Comparison of ENCODE assay signal across 8 cellular contexts in the genomic region with DNA sequence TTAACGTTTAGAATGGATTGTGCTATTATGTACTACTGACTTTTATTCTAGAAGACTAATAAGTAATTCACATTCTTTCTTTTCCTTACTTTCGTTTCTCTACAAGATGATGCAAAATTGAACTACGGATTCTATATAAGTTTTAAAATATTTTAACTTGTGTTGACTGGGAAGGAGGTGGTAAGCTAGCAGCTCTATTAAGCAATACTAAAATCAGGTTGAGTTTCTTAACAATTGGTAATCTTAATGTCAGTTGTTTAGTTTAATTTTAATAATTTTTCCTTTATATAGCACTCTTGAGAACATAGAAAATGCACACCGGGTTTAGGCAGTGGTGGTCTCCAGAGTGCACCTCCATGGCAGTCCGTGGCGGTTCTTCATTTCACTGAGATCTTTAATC. TPM values are rescaled to one million over a fixed set of nuclear protein-coding genes. Genes with fewer than 3 reads are reported as not detected.
DNase-seq lines count a peak whose midpoint lies in the region; ATAC-seq and TF ChIP-seq lines count a peak whose summit lies in the region.

No MANE protein-coding gene starts in this region.

- in situ Hi-C loops in astrocyte of the spinal cord (cut with HindIII; ENCODE audit: low sequenced_read_pairs) = no loop called here

- H4K91ac ChIP-seq in mesenchymal stem cell (ENCODE audit: low read length) = no peak overlapping the region

- H2BK15ac ChIP-seq in mesenchymal stem cell (ENCODE audit: low read depth, poor library complexity, severe bottlenecking) = no peak overlapping the region

- no peak overlapping the region for H2BK12ac ChIP-seq in mesenchymal stem cell (ENCODE audit: low read length in 2 of 2)

- H3K4me3 ChIP-seq in right atrium auricular region (peak overlapping the region; percentile 90 to 93), astrocyte of the spinal cord (ENCODE audit: low read depth, low read length) (peak overlapping the region; percentile 88), mesenchymal stem cell (ENCODE audit: insufficient read depth in 1 of 2, low read depth in 1 of 2, low read length in 2 of 2) (peak overlapping the region in 1 of 2 experiments; percentile 90), uterus (peak overlapping the region; percentile 66 to 96)

- DNase-seq in right atrium auricular region (ENCODE audit: low spot score) (no peak), Right ventricle myocardium superior (no peak), astrocyte of the spinal cord (ENCODE audit: low read depth, low spot score) (no peak), mesenchymal stem cell (no peak), uterus (no peak), NCI-H2196 treated with DMSO at 0.1 percent for 48 hours (lab: John Stamatoyannopoulos, UW; ENCODE audit: unreplicated experiment) (no peak), NCI-H2081 (lab: John Stamatoyannopoulos, UW) (no peak), NCI-H510A (lab: John Stamatoyannopoulos, UW) (no peak)

- no peak for TF ChIP-seq POLR2A in uterus (IDR thresholded peaks at IDR 0.05)

- no peak overlapping the region for H2AFZ ChIP-seq in mesenchymal stem cell (ENCODE audit: low read depth, low read length)

- intact Hi-C loops in Right ventricle myocardium superior (cut with DNase I) = loop anchor here (10.0 kb wide), 1 partner anchor 74 kb away; no protein-coding TSS in a partner anchor
- intact Hi-C loops in uterus (cut with DNase I; ENCODE audit: low total_unique reads) = no loop called here

- H3K4me2 ChIP-seq in mesenchymal stem cell (ENCODE audit: low read length, poor library complexity, severe bottlenecking) = peak overlapping the region; percentile 94

- TF ChIP-seq CTCF in right atrium auricular region (IDR thresholded peaks at IDR 0.05) (no peak), astrocyte of the spinal cord (IDR thresholded peaks at IDR 0.05; ENCODE audit: low read depth, low read length) (no peak), uterus (IDR thresholded peaks at IDR 0.05) (no peak)

- no peak overlapping the region for H4K8ac ChIP-seq in mesenchymal stem cell (ENCODE audit: low read length)

- H2BK120ac ChIP-seq in mesenchymal stem cell (ENCODE audit: low read depth, low read length) = no peak overlapping the region

- H3K18ac ChIP-seq in mesenchymal stem cell (ENCODE audit: low read depth in 1 of 2, low read length in 2 of 2) = no peak overlapping the region

- no peaks in the 10 kb centered on the region for H3K27me3 ChIP-seq in right atrium auricular region
- H3K27me3 ChIP-seq in mesenchymal stem cell (ENCODE audit: control insufficient read depth in 1 of 2, insufficient read depth in 1 of 2, low read length in 2 of 2) = no peaks in the 10 kb centered on the region
- no peaks in the 10 kb centered on the region for H3K27me3 ChIP-seq in uterus

- H3K4ac ChIP-seq in mesenchymal stem cell (ENCODE audit: low read depth in 1 of 2, low read length in 2 of 2) = no peak overlapping the region

- H3K14ac ChIP-seq in mesenchymal stem cell (ENCODE audit: low read length in 2 of 2) = no peak overlapping the region

- no peak overlapping the region for H3K23ac ChIP-seq in mesenchymal stem cell (ENCODE audit: low read length in 2 of 2)

- 90% methylated on average over 3 of the region's 6 CpGs for WGBS in mesenchymal stem cell

- H3K27ac ChIP-seq in right atrium auricular region = peak overlapping the region; percentile 87 to 97
- H3K27ac ChIP-seq in mesenchymal stem cell (ENCODE audit: low read length, poor library complexity, severe bottlenecking) = no peak overlapping the region
- H3K27ac ChIP-seq in uterus = peak overlapping the region; percentile 96 to 98

- H3K9me3 ChIP-seq in right atrium auricular region = no peaks in the 10 kb centered on the region
- H3K9me3 ChIP-seq in mesenchymal stem cell (ENCODE audit: control insufficient read depth, low read length) = no peaks in the 10 kb centered on the region
- no peaks in the 10 kb centered on the region for H3K9me3 ChIP-seq in uterus

- H3K4me1 ChIP-seq in right atrium auricular region (peaks cover 0 to 46% of the 10 kb centered on the region in 2 donors), mesenchymal stem cell (ENCODE audit: control insufficient read depth, insufficient read depth, low read depth, low read length) (peaks cover 2% of the 10 kb centered on the region), uterus (peaks cover 0 to 6% of the 10 kb centered on the region in 2 donors)

- H3K9ac ChIP-seq in mesenchymal stem cell (ENCODE audit: low read length) = peak overlapping the region; percentile 97

- H2AK5ac ChIP-seq in mesenchymal stem cell (ENCODE audit: low read length, severe bottlenecking) = no peak overlapping the region

- no peak overlapping the region for H2BK5ac ChIP-seq in mesenchymal stem cell (ENCODE audit: low read depth, low read length, poor library complexity, severe bottlenecking)

- H3K36me3 ChIP-seq in right atrium auricular region (no peaks in the 10 kb centered on the region), mesenchymal stem cell (ENCODE audit: control insufficient read depth in 1 of 2, insufficient read depth in 2 of 2, low read depth in 1 of 2, low read length in 2 of 2) (peaks cover 0 to 16% of the 10 kb centered on the region in 2 experiments), uterus (no peaks in the 10 kb centered on the region)

- peaks cover 3% of the 10 kb centered on the region for H3K79me1 ChIP-seq in mesenchymal stem cell (replicated peaks; ENCODE audit: low read length, poor library complexity, severe bottlenecking)

- no peak for ATAC-seq in Right ventricle myocardium superior (ENCODE audit: poor library complexity)

RNA-seq across cellular contexts. Expression of gene SOCS5, which starts 1.3 kb away (rescaled TPM):
- 10 to 100 TPM; 22.6 to 25.4 TPM for total RNA-seq in right atrium auricular region
- 16.5 TPM for total RNA-seq in Right ventricle myocardium superior
- 17.2 TPM for polyA plus RNA-seq in mesenchymal stem cell (2013, experiment 1 of 2)
- polyA plus RNA-seq in mesenchymal stem cell (2013, experiment 2 of 2) = 17.6 TPM
- total RNA-seq in uterus = 100 to 1,000 TPM in 1 of 4 donors, 10 to 100 TPM in 3; 17.2 to 101 (median 52.6) TPM
